ENCODE assay signal across 14 cellular contexts in genomic region chr16:86365513-86366040, GRCh38.
"Had no signal": no experiment of that assay in that cellular context is flagged by ENCODE, and none has a peak within 500 bp of the region (broad histone marks: within the 10 kb centered on the region; RNA-seq: fewer than 3 reads in every experiment).

No MANE protein-coding gene starts in this region.

- H3K4me3 ChIP-seq: heart right ventricle, lung, SK-N-MC, tibial nerve had no signal

- DNase-seq: activated CD4-positive, alpha-beta T cell treated with anti-CD3 and anti-CD28 coated beads, Interleukin-2, amount 50 U/mL, for 48 hours; activated CD8-positive, alpha-beta memory T cell treated with anti-CD3 and anti-CD28 coated beads, Interleukin-2, amount 10 ng/mL, durations not matched to agents 7 days and 5 days; activated naive CD4-positive, alpha-beta T cell treated with anti-CD3 and anti-CD28 coated beads for 36 hours; activated T-cell treated with anti-CD3 and anti-CD28 coated beads, Interleukin-2, amount 50 U/mL, for 1 hour; heart right ventricle; islet precursor cell; stimulated activated CD4-positive, alpha-beta T cell treated with anti-CD3 and anti-CD28 coated beads, Interleukin-2, amount 100 ng/mL, for 48 hours; stimulated activated naive B cell treated with anti-CD40 and anti-IgM and Interleukin-4, amounts not matched to agents 10 μg/mL and 1 μg/mL and 100 μg/mL, for 72 hours; substantia nigra; T-helper 1 cell had no signal

- H3K36me3 ChIP-seq: heart right ventricle, tibial nerve had no signal

- H3K9ac ChIP-seq: parathyroid adenoma had no signal

- H3K79me2 ChIP-seq: parathyroid adenoma had no signal

- H3K9me3 ChIP-seq: heart right ventricle, tibial nerve had no signal

- H3K4me1 ChIP-seq: heart right ventricle, parathyroid adenoma, tibial nerve had no signal

- H3K27ac ChIP-seq: heart right ventricle, parathyroid adenoma, SK-N-MC, tibial nerve had no signal
